16 cellular contexts compared by ENCODE assay signal in genomic region chr20:41017448-41018042, GRCh38. TPM values are rescaled to one million over a fixed set of nuclear protein-coding genes. Genes with fewer than 3 reads are reported as not detected.
A peak's percentile ranks its signal among the peaks of the same experiment; 100 is the strongest.
DNase-seq lines count a peak whose midpoint lies in the region; ATAC-seq and TF ChIP-seq lines count a peak whose summit lies in the region.
"Had no signal": no experiment of that assay in that cellular context is flagged by ENCODE, and none has a peak within 500 bp of the region (broad histone marks: within the 10 kb centered on the region; RNA-seq: fewer than 3 reads in every experiment).

No MANE protein-coding gene starts in this region.

- H3K36me3 Mint-ChIP-seq in H9 (ENCODE audit: insufficient read depth in 1 of 3, low read depth in 3 of 3) = no peaks in the 10 kb centered on the region
- H3K36me3 Mint-ChIP-seq: natural killer cell had no signal

- no peaks in the 10 kb centered on the region for H3K4me1 ChIP-seq in H9 (ENCODE audit: insufficient read depth, low read length)
- H3K4me1 ChIP-seq in RWPE2 (ENCODE audit: insufficient read depth, poor library complexity, severe bottlenecking) = peaks cover 23% of the 10 kb centered on the region
- H3K4me1 ChIP-seq in esophagus squamous epithelium = peaks cover 0 to 34% (median 10%) of the 10 kb centered on the region in 3 donors
- H3K4me1 ChIP-seq in upper lobe of right lung = peaks cover 8% of the 10 kb centered on the region
- H3K4me1 ChIP-seq in testis = no peaks in the 10 kb centered on the region

- TF ChIP-seq POLR2A in esophagus squamous epithelium (IDR thresholded peaks at IDR 0.05) = no peak
- no peak for TF ChIP-seq POLR2A in testis (IDR thresholded peaks at IDR 0.05)

- H4K5ac ChIP-seq in H9 (ENCODE audit: insufficient read length, low read depth, low read length) = no peak overlapping the region

- no peak overlapping the region for H3K4me3 ChIP-seq in RWPE2 (ENCODE audit: severe bottlenecking)
- H3K4me3 ChIP-seq in esophagus squamous epithelium = no peak overlapping the region
- H3K4me3 ChIP-seq in upper lobe of right lung = no peak overlapping the region
- H3K4me3 ChIP-seq in testis = no peak overlapping the region

- H3K4me2 ChIP-seq in H9 (ENCODE audit: insufficient read depth, insufficient read length, low read length) = no peak overlapping the region

- no peaks in the 10 kb centered on the region for H3K79me2 ChIP-seq in H9 (ENCODE audit: insufficient read depth, low read length)

- no peak overlapping the region for H3K9ac ChIP-seq in H9 (ENCODE audit: extremely low read depth, insufficient read length, low read length)

- no peak overlapping the region for H2AFZ ChIP-seq in H9 (ENCODE audit: low read length)

- no peak overlapping the region for H3K4ac ChIP-seq in H9 (ENCODE audit: low read depth, low read length)

- no peak overlapping the region for H3K14ac ChIP-seq in H9 (ENCODE audit: insufficient read depth, low read length)

- H2BK5ac ChIP-seq in H9 (ENCODE audit: insufficient read length, low read length) = no peak overlapping the region

- no peak overlapping the region for H2BK15ac ChIP-seq in H9 (ENCODE audit: low read depth, low read length)

- peak overlapping the region in 1 of 3 experiments; percentile 13; a peak in 1 of 7 replicates for H3K27ac Mint-ChIP-seq in H9
- H3K27ac Mint-ChIP-seq: natural killer cell had no signal

- no peaks in the 10 kb centered on the region for H4K20me1 ChIP-seq in H9 (ENCODE audit: control insufficient read depth, insufficient read depth, insufficient read length)

- H3K23me2 ChIP-seq in H9 (ENCODE audit: insufficient read length, low read depth, low read length, poor library complexity, severe bottlenecking) = no peaks in the 10 kb centered on the region

- H3K4me1 Mint-ChIP-seq in H9 = peaks cover 0 to 9% of the 10 kb centered on the region in 2 experiments; a peak in 1 of 4 replicates

- peaks cover 4% of the 10 kb centered on the region for H3K27me3 Mint-ChIP-seq in H9 (ENCODE audit: low read depth)

- no peak overlapping the region for H2BK120ac ChIP-seq in H9 (ENCODE audit: low read depth, low read length, poor library complexity, severe bottlenecking)

- no peak overlapping the region for H4K8ac ChIP-seq in H9 (replicated peaks; ENCODE audit: insufficient read length, low read depth, low read length)

- H3T11ph ChIP-seq in H9 (ENCODE audit: low read length) = no peak overlapping the region

- WGBS in H9 (ENCODE audit: extremely low coverage, insufficient read length, low lambda C conversion rate) = no CpG with 5 or more reads among the region's 3 CpGs
- 59 to 60% methylated on average over 1 to 3 of the region's 3 CpGs for WGBS in esophagus squamous epithelium, 2 donors
- WGBS in testis, 2 donors = 73 to 86% methylated on average over 3 of the region's 3 CpGs

- H3K36me3 ChIP-seq in RWPE2 (ENCODE audit: low read depth) (no peaks in the 10 kb centered on the region), esophagus squamous epithelium (no peaks in the 10 kb centered on the region), upper lobe of right lung (no peaks in the 10 kb centered on the region), testis (ENCODE audit: low read depth, missing control alignments) (no peaks in the 10 kb centered on the region)
- H3K36me3 ChIP-seq: WERI-Rb-1 had no signal

- H3K18ac ChIP-seq in H9 (ENCODE audit: insufficient read length, low read depth, low read length) = no peak overlapping the region

- no peak overlapping the region for H4K91ac ChIP-seq in H9 (ENCODE audit: insufficient read length, low read depth, low read length)

- no peaks in the 10 kb centered on the region for H3K79me1 ChIP-seq in H9 (ENCODE audit: insufficient read depth, low read depth, low read length, poor library complexity, severe bottlenecking)

- H3K23ac ChIP-seq in H9 (ENCODE audit: insufficient read length, low read depth, low read length) = no peak overlapping the region

- intact Hi-C loops in esophagus squamous epithelium (cut with DNase I) = no loop called here
- intact Hi-C loops in upper lobe of right lung (cut with DNase I) = no loop called here
- intact Hi-C loops in testis (cut with DNase I; ENCODE audit: low total_unique reads) = no loop called here

- no peak overlapping the region for H3K4me3 Mint-ChIP-seq in H9
- H3K4me3 Mint-ChIP-seq: natural killer cell had no signal

- H3K9me3 Mint-ChIP-seq in H9 = no peaks in the 10 kb centered on the region
- H3K9me3 Mint-ChIP-seq: natural killer cell had no signal

- ATAC-seq in RWPE2 (ENCODE audit: low read depth) (peak; percentile 76), upper lobe of right lung (peak; percentile 42), HG03139 (IDR thresholded peaks at IDR 0.05; ENCODE audit: unreplicated experiment) (no peak)
- ATAC-seq: natural killer cell had no signal

- H3K27me3 ChIP-seq in H9 (ENCODE audit: insufficient read depth, low read length) = no peaks in the 10 kb centered on the region
- no peaks in the 10 kb centered on the region for H3K27me3 ChIP-seq in RWPE2 (ENCODE audit: insufficient read depth, poor library complexity, severe bottlenecking)
- no peaks in the 10 kb centered on the region for H3K27me3 ChIP-seq in esophagus squamous epithelium
- no peaks in the 10 kb centered on the region for H3K27me3 ChIP-seq in upper lobe of right lung
- no peaks in the 10 kb centered on the region for H3K27me3 ChIP-seq in testis

- H2AK5ac ChIP-seq in H9 (ENCODE audit: insufficient read length, low read length) = no peak overlapping the region

- H2BK12ac ChIP-seq in H9 (ENCODE audit: insufficient read length, low read depth, low read length) = no peak overlapping the region

- no peak overlapping the region for H2BK20ac ChIP-seq in H9 (ENCODE audit: low read depth, low read length, poor library complexity, severe bottlenecking)

- no peak overlapping the region for H3K27ac ChIP-seq in H9 (ENCODE audit: insufficient read length, low read depth, low read length)
- peak overlapping the region; percentile 84 for H3K27ac ChIP-seq in RWPE2 (ENCODE audit: poor library complexity, severe bottlenecking)
- peak overlapping the region; percentile 1 to 73 (median 56) for H3K27ac ChIP-seq in esophagus squamous epithelium
- no peak overlapping the region for H3K27ac ChIP-seq in upper lobe of right lung
- H3K27ac ChIP-seq in testis = no peak overlapping the region
- H3K27ac ChIP-seq: WERI-Rb-1 had no signal

- TF ChIP-seq CTCF in H9 (conservative IDR thresholded peaks at IDR 0.05) (0 out of 3 replicates have a peak, but pooled peaks have one; percentile 15), RWPE2 (IDR thresholded peaks at IDR 0.05; ENCODE audit: poor library complexity, severe bottlenecking) (no peak), esophagus squamous epithelium (IDR thresholded peaks at IDR 0.05) (peak in 1 of 6 experiments; percentile 33), upper lobe of right lung (IDR thresholded peaks at IDR 0.05) (no peak), testis (IDR thresholded peaks at IDR 0.05) (no peak)

- DNase-seq in H9 = no peak
- DNase-seq in RWPE2 (ENCODE audit: low spot score) = no peak
- DNase-seq in esophagus squamous epithelium (lab: John Stamatoyannopoulos, UW) = no peak
- DNase-seq in upper lobe of right lung = no peak
- DNase-seq in glomerular visceral epithelial cell (ENCODE audit: extremely low spot score) = no peak
- DNase-seq in testis = no peak
- DNase-seq: activated effector memory CD4-positive, alpha-beta T cell treated with anti-CD3 and anti-CD28 coated beads, Interleukin-2, amount 50 U/mL, for 16 hours; AML-193; DND-41; effector CD8-positive, alpha-beta T cell; natural killer cell; NCI-H1417; NCI-H446; T-helper 2 cell; WERI-Rb-1 had no signal

- H3K9me3 ChIP-seq in H9 (ENCODE audit: control insufficient read depth, low read depth, low read length) = no peaks in the 10 kb centered on the region
- H3K9me3 ChIP-seq in RWPE2 (ENCODE audit: severe bottlenecking) = no peaks in the 10 kb centered on the region
- no peaks in the 10 kb centered on the region for H3K9me3 ChIP-seq in esophagus squamous epithelium
- no peaks in the 10 kb centered on the region for H3K9me3 ChIP-seq in upper lobe of right lung
- H3K9me3 ChIP-seq in testis = no peaks in the 10 kb centered on the region

- H3K56ac ChIP-seq in H9 (ENCODE audit: insufficient read length, low read depth, low read length) = no peak overlapping the region

RNA-seq across cellular contexts. Expression of gene TOP1, which starts 11.1 kb away (rescaled TPM):
- total RNA-seq in H9 (2021) (96.4 and 98.5 TPM in 2 replicates), esophagus squamous epithelium (10 to 100 TPM; 23.1 to 49.9 (median 31.6) TPM), upper lobe of right lung (67.6 TPM), testis (10 to 100 TPM; 33.8 to 36.6 TPM)
- polyA plus RNA-seq in testis (ENCODE audit: insufficient read depth, low read depth, low replicate concordance) = 12.1 TPM

Comparison
In these comparisons a context has a peak if more than half of its experiments do, and no peak if none do; other contexts are left out.
1. H3K27ac ChIP-seq: peak in RWPE2 (single experiment) and esophagus squamous epithelium (4 of 4); none in H9 (single experiment), upper lobe of right lung (single experiment) and testis (0 of 2).